29 cellular contexts compared by ENCODE assay signal in the genomic region with DNA sequence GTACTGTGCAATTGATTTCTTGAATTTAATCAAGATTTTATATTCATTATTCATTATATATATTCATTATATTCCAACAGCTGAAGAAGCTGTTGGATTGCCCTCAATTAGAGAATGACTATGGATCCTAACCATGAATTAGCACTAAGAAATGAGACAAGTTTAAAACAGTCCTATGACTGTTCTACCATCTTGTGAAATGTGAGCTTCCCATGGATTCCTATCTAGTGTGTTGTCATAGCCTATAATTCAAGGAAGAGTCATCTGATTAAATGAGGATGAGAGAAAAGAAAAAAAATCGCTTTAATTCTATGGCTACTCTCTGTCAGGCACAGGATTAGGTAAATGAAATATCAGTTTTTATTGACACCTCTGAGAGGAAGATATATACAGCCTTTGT.
A peak's percentile ranks its signal among the peaks of the same experiment; 100 is the strongest.
DNase-seq lines count a peak whose midpoint lies in the region; ATAC-seq and TF ChIP-seq lines count a peak whose summit lies in the region.
"Had no signal": no experiment of that assay in that cellular context is flagged by ENCODE, and none has a peak within 500 bp of the region (broad histone marks: within the 10 kb centered on the region; RNA-seq: fewer than 3 reads in every experiment).

No MANE protein-coding gene starts in this region.

- peaks cover 0 to 7% of the 10 kb centered on the region in 2 experiments for H3K36me3 ChIP-seq in SK-N-SH (replicated peaks in 1 of 2; ENCODE audit: control insufficient read depth in 1 of 2, insufficient read depth in 2 of 2, low read length in 1 of 2)
- H3K36me3 ChIP-seq: adrenal gland, left lung, pancreas had no signal

- peaks cover 11% of the 10 kb centered on the region; the same call in 1 of the 2 replicates for H3K9me3 ChIP-seq in SK-N-SH
- H3K9me3 ChIP-seq: adrenal gland, pancreas had no signal

- DNase-seq in SK-N-SH = no peak
- peak; percentile 9 for DNase-seq in RKO (ENCODE audit: low spot score)
- peak; percentile 49 for DNase-seq in fibroblast of peridontal ligament (ENCODE audit: extremely low read depth)
- DNase-seq in HPDE6-E6E7 (ENCODE audit: extremely low spot score) = no peak
- DNase-seq in NCI-H1436 (lab: John Stamatoyannopoulos, UW) = no peak
- DNase-seq: activated CD4-positive, alpha-beta T cell treated with anti-CD3 and anti-CD28 coated beads for 36 hours; activated naive CD4-positive, alpha-beta T cell treated with anti-CD3 and anti-CD28 coated beads, Interleukin-2, amount 10 ng/mL, durations not matched to agents 7 days and 5 days; adrenal gland; body of pancreas; CD8-positive, alpha-beta memory T cell; cerebellar nuclear complex; islet precursor cell; left lung; NCI-H1417; NCI-H2107; NCI-H345; NCI-H69; pancreas; Right ventricle myocardium superior; substantia nigra; trophoblast cell had no signal

- no peaks in the 10 kb centered on the region for H3K79me2 ChIP-seq in SK-N-SH (ENCODE audit: insufficient read depth)

- TF ChIP-seq EP300 in SK-N-SH (IDR thresholded peaks at IDR 0.05; ENCODE audit: borderline replicate concordance in 1 of 2, low read depth in 1 of 2, low read length in 1 of 2) = no peak

- no peak overlapping the region for H3K4me3 ChIP-seq in SK-N-SH (ENCODE audit: low read depth in 2 of 2, low read length in 1 of 2)
- H3K4me3 ChIP-seq: adrenal gland, body of pancreas, left lung, pancreas, skin epidermis had no signal

- peak overlapping the region in 1 of 2 experiments; percentile 26; a peak in 1 of 4 replicates for H3K27ac ChIP-seq in SK-N-SH (ENCODE audit: low read depth in 2 of 2, low read length in 1 of 2)
- H3K27ac ChIP-seq: 22Rv1, adrenal gland, body of pancreas, KMS-11, left lung, pancreas, skin epidermis had no signal

- no peak for TF ChIP-seq RAD21 in SK-N-SH (IDR thresholded peaks at IDR 0.05; ENCODE audit: low read length)

- POLR2A ChIA-PET in SK-N-SH (lab: Yijun Ruan, JAX) = no interaction called here

- H3K4me2 ChIP-seq in SK-N-SH = no peak overlapping the region
- H3K4me2 ChIP-seq: KMS-11 had no signal

- H3K27me3 ChIP-seq in SK-N-SH (ENCODE audit: insufficient read depth) = no peaks in the 10 kb centered on the region
- H3K27me3 ChIP-seq: adrenal gland, body of pancreas, left lung, pancreas had no signal

- CTCF ChIA-PET in SK-N-SH (lab: Yijun Ruan, JAX) = no interaction called here

- 57% methylated on average over 1 of the region's 1 CpG for WGBS in SK-N-SH (ENCODE audit: low lambda C conversion rate)

- no peaks in the 10 kb centered on the region for H3K4me1 ChIP-seq in SK-N-SH (ENCODE audit: control insufficient read depth in 1 of 2, insufficient read depth in 2 of 2, low read depth in 1 of 2, low read length in 1 of 2)
- H3K4me1 ChIP-seq: adrenal gland, body of pancreas, left lung, pancreas had no signal

- H4K20me1 ChIP-seq in SK-N-SH (ENCODE audit: insufficient read depth) = no peaks in the 10 kb centered on the region

- no peak for TF ChIP-seq CTCF in SK-N-SH (IDR thresholded peaks at IDR 0.05)

- H2AFZ ChIP-seq in SK-N-SH (ENCODE audit: low read depth) = no peak overlapping the region

- no peaks in the 10 kb centered on the region for H3K9me2 ChIP-seq in SK-N-SH

- no peak overlapping the region for H3K9ac ChIP-seq in SK-N-SH
- H3K9ac ChIP-seq: KMS-11 had no signal

- ATAC-seq in SK-N-SH treated with all-trans-retinoic acid at 6 μM for 48 hours = no peak
- no peak for ATAC-seq in HG02759 (IDR thresholded peaks at IDR 0.05; ENCODE audit: unreplicated experiment)
- no peak for ATAC-seq in HG02938 (IDR thresholded peaks at IDR 0.05; ENCODE audit: unreplicated experiment)
- ATAC-seq: activated CD4-positive, alpha-beta T cell treated with anti-CD3 and anti-CD28 coated beads for 36 hours; activated T-helper 17 cell treated with anti-CD3 and anti-CD28 coated beads, Interleukin-2, amount 50 U/mL, for 72 hours; body of pancreas; left lung; pancreas; stimulated activated memory B cell treated with anti-CD40 and anti-IgM and Interleukin-4, amounts not matched to agents 10 μg/mL and 1 μg/mL and 100 μg/mL, for 72 hours had no signal

- H3F3A ChIP-seq in SK-N-SH (replicated peaks; ENCODE audit: insufficient read depth) = no peaks in the 10 kb centered on the region

TF ChIP-seq in SK-N-SH, 30 proteins besides CTCF, POLR2A, EP300 and RAD21:
- TF ChIP-seq NFIC (IDR thresholded peaks at IDR 0.05; ENCODE audit: borderline replicate concordance) (no peak), JUND (IDR thresholded peaks at IDR 0.05) (peak; percentile 13; the same call in 1 of the 2 replicates), MAX (IDR thresholded peaks at IDR 0.05; ENCODE audit: low read depth) (no peak), TEAD4 (IDR thresholded peaks at IDR 0.05; ENCODE audit: borderline replicate concordance, insufficient read depth) (no peak), FOXM1 (IDR thresholded peaks at IDR 0.05; ENCODE audit: low read depth) (no peak)
TF ChIP-seq in SK-N-SH: peak in this region for 1.

TF ChIP-seq in SK-N-SH treated with all-trans-retinoic acid at 6 μM for 48 hours, 23 proteins besides CTCF, POLR2A, EP300 and RAD21 (continues in another document):
- TF ChIP-seq ISL1 (CRISPR knock-in tag; IDR thresholded peaks at IDR 0.05) (no peak), TCF4 (CRISPR knock-in tag; IDR thresholded peaks at IDR 0.05; ENCODE audit: borderline replicate concordance) (no peak), GLIS3 (CRISPR knock-in tag; IDR thresholded peaks at IDR 0.05) (no peak), ESRRG (CRISPR knock-in tag; IDR thresholded peaks at IDR 0.05) (no peak), ZFP3 (CRISPR knock-in tag; IDR thresholded peaks at IDR 0.05) (no peak), ARNTL (CRISPR knock-in tag; IDR thresholded peaks at IDR 0.05; ENCODE audit: borderline replicate concordance, low read depth) (no peak), OSR1 (CRISPR knock-in tag; IDR thresholded peaks at IDR 0.05) (no peak), SNAI2 (CRISPR knock-in tag; IDR thresholded peaks at IDR 0.05) (no peak), POU6F1 (CRISPR knock-in tag; IDR thresholded peaks at IDR 0.05; ENCODE audit: borderline replicate concordance, low read depth) (no peak), ZFP30 (CRISPR knock-in tag; IDR thresholded peaks at IDR 0.05) (no peak), BACH2 (CRISPR knock-in tag; IDR thresholded peaks at IDR 0.05; ENCODE audit: borderline replicate concordance) (no peak), ZC3H10 (CRISPR knock-in tag; IDR thresholded peaks at IDR 0.05) (no peak), ZNF565 (CRISPR knock-in tag; conservative IDR thresholded peaks at IDR 0.05; ENCODE audit: low read depth) (no peak), CSDC2 (CRISPR knock-in tag; IDR thresholded peaks at IDR 0.05) (no peak), RARB (CRISPR knock-in tag; IDR thresholded peaks at IDR 0.05) (no peak)
- TF ChIP-seq, protein P1, sequence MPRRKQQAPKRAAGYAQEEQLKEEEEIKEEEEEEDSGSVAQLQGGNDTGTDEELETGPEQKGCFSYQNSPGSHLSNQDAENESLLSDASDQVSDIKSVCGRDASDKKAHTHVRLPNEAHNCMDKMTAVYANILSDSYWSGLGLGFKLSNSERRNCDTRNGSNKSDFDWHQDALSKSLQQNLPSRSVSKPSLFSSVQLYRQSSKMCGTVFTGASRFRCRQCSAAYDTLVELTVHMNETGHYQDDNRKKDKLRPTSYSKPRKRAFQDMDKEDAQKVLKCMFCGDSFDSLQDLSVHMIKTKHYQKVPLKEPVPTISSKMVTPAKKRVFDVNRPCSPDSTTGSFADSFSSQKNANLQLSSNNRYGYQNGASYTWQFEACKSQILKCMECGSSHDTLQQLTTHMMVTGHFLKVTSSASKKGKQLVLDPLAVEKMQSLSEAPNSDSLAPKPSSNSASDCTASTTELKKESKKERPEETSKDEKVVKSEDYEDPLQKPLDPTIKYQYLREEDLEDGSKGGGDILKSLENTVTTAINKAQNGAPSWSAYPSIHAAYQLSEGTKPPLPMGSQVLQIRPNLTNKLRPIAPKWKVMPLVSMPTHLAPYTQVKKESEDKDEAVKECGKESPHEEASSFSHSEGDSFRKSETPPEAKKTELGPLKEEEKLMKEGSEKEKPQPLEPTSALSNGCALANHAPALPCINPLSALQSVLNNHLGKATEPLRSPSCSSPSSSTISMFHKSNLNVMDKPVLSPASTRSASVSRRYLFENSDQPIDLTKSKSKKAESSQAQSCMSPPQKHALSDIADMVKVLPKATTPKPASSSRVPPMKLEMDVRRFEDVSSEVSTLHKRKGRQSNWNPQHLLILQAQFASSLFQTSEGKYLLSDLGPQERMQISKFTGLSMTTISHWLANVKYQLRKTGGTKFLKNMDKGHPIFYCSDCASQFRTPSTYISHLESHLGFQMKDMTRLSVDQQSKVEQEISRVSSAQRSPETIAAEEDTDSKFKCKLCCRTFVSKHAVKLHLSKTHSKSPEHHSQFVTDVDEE (CRISPR knock-in tag; IDR thresholded peaks at IDR 0.05) = no peak
- TF ChIP-seq, protein P2, sequence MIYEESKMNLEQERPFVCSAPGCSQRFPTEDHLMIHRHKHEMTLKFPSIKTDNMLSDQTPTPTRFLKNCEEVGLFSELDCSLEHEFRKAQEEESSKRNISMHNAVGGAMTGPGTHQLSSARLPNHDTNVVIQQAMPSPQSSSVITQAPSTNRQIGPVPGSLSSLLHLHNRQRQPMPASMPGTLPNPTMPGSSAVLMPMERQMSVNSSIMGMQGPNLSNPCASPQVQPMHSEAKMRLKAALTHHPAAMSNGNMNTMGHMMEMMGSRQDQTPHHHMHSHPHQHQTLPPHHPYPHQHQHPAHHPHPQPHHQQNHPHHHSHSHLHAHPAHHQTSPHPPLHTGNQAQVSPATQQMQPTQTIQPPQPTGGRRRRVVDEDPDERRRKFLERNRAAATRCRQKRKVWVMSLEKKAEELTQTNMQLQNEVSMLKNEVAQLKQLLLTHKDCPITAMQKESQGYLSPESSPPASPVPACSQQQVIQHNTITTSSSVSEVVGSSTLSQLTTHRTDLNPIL (CRISPR knock-in tag; IDR thresholded peaks at IDR 0.05; ENCODE audit: low read depth) = no peak

Comparison
In these comparisons a context has a peak if more than half of its experiments do, and no peak if none do; other contexts are left out.
1. DNase-seq: peak in RKO (single experiment) and fibroblast of peridontal ligament (single experiment); none in SK-N-SH (single experiment), HPDE6-E6E7 (single experiment) and NCI-H1436 (single experiment).